Comparison of ENCODE assay signal across 15 cellular contexts in genomic region chr9:89380437-89381307, GRCh38.
A peak's percentile ranks its signal among the peaks of the same experiment; 100 is the strongest.
DNase-seq lines count a peak whose midpoint lies in the region; ATAC-seq, FAIRE-seq and TF ChIP-seq lines count a peak whose summit lies in the region.
"Had no signal": no experiment of that assay in that cellular context is flagged by ENCODE, and none has a peak within 500 bp of the region (broad histone marks: within the 10 kb centered on the region; RNA-seq: fewer than 3 reads in every experiment).

No MANE protein-coding gene starts in this region.

- no peaks in the 10 kb centered on the region for H3K27me3 Mint-ChIP-seq in T-helper 1 cell treated with Interleukin-12 subunit alpha and Interleukin-12 subunit beta and Interleukin-4 antibody, amounts not matched to agents 30 μg/mL and 1 μg/mL, for 36 hours (ENCODE audit: low read depth)
- H3K27me3 Mint-ChIP-seq in nephron progenitor cell (ENCODE audit: low read depth, poor library complexity), result peaks cover 7% of the 10 kb centered on the region

- H3K4me3 Mint-ChIP-seq in T-helper 1 cell treated with Interleukin-12 subunit alpha and Interleukin-12 subunit beta and Interleukin-4 antibody, amounts not matched to agents 30 μg/mL and 1 μg/mL, for 36 hours, result no peak overlapping the region
- no peak overlapping the region for H3K4me3 Mint-ChIP-seq in nephron progenitor cell

- H3K4me1 Mint-ChIP-seq in T-helper 1 cell treated with Interleukin-12 subunit alpha and Interleukin-12 subunit beta and Interleukin-4 antibody, amounts not matched to agents 30 μg/mL and 1 μg/mL, for 36 hours (ENCODE audit: low read depth), result peaks cover 47% of the 10 kb centered on the region
- H3K4me1 Mint-ChIP-seq in nephron progenitor cell, result peaks cover 67% of the 10 kb centered on the region

- FAIRE-seq in kidney (lab: Jason Lieb, UNC), result no peak
- FAIRE-seq: A204.1 had no signal

- H3K4me1 ChIP-seq in kidney (ENCODE audit: control insufficient read depth in 1 of 2, insufficient read depth in 1 of 2, low read depth in 1 of 2, low read length in 2 of 2), result peaks cover 7 to 14% of the 10 kb centered on the region in 2 donors
- H3K4me1 ChIP-seq: adrenal gland, HAP-1 had no signal

- TF ChIP-seq CTCF in nephron progenitor cell (IDR thresholded peaks at IDR 0.05) (no peak), kidney (IDR thresholded peaks at IDR 0.05; ENCODE audit: borderline replicate concordance, extremely low read depth, insufficient read depth) (no peak)

- H3K9ac ChIP-seq in kidney (ENCODE audit: low read length in 2 of 2), result peak overlapping the region in 1 of 2 donors; percentile 26

- DNase-seq in T-helper 1 cell, result no peak
- peak; percentile 24 to 50 for DNase-seq in NCI-H187 (lab: John Stamatoyannopoulos, UW)
- peak; percentile 32 for DNase-seq in astrocyte of the hippocampus (ENCODE audit: low read depth, low spot score)
- DNase-seq in nephron progenitor cell, result no peak
- DNase-seq in NCI-H1930 (lab: John Stamatoyannopoulos, UW), result no peak
- DNase-seq in kidney, result no peak
- DNase-seq: adrenal gland, hippocampal formation, NCI-H2029 treated with DMSO at 0.1 percent for 48 hours, NCI-H774, T1000 had no signal

- no peak for ATAC-seq in HG02759 (IDR thresholded peaks at IDR 0.05; ENCODE audit: unreplicated experiment)

- H3K27ac ChIP-seq in kidney (ENCODE audit: low read depth in 2 of 2, low read length in 2 of 2), result peak overlapping the region in 1 of 2 donors; percentile 32
- H3K27ac ChIP-seq: adrenal gland had no signal

- H3K9me3 Mint-ChIP-seq in T-helper 1 cell treated with Interleukin-12 subunit alpha and Interleukin-12 subunit beta and Interleukin-4 antibody, amounts not matched to agents 30 μg/mL and 1 μg/mL, for 36 hours, result no peaks in the 10 kb centered on the region
- H3K9me3 Mint-ChIP-seq in nephron progenitor cell, result no peaks in the 10 kb centered on the region

- peaks cover 14 to 43% of the 10 kb centered on the region in 2 donors for H3K36me3 ChIP-seq in kidney (ENCODE audit: control insufficient read depth in 1 of 2, insufficient read depth in 2 of 2, low read length in 2 of 2)
- H3K36me3 ChIP-seq: HAP-1 had no signal

- intact Hi-C loops in kidney (cut with DNase I), result no loop called here

- H3K27ac Mint-ChIP-seq in T-helper 1 cell treated with Interleukin-12 subunit alpha and Interleukin-12 subunit beta and Interleukin-4 antibody, amounts not matched to agents 30 μg/mL and 1 μg/mL, for 36 hours, result peak overlapping the region; percentile 31
- H3K27ac Mint-ChIP-seq in nephron progenitor cell, result peak overlapping the region; percentile 69

- no peaks in the 10 kb centered on the region for H3K9me3 ChIP-seq in kidney (ENCODE audit: control insufficient read depth in 1 of 2, low read length in 2 of 2)
- H3K9me3 ChIP-seq: adrenal gland, HAP-1 had no signal

- H3K36me3 Mint-ChIP-seq in T-helper 1 cell treated with Interleukin-12 subunit alpha and Interleukin-12 subunit beta and Interleukin-4 antibody, amounts not matched to agents 30 μg/mL and 1 μg/mL, for 36 hours (ENCODE audit: low read depth), result peaks cover 72% of the 10 kb centered on the region
- peaks cover 52% of the 10 kb centered on the region for H3K36me3 Mint-ChIP-seq in nephron progenitor cell (ENCODE audit: low read depth)

- H3K4me3 ChIP-seq in kidney (ENCODE audit: low read length in 2 of 2), result no peak overlapping the region
- H3K4me3 ChIP-seq: adrenal gland, HAP-1 had no signal

Comparison
In these comparisons a context has a peak if more than half of its experiments do, and no peak if none do; other contexts are left out.
1. DNase-seq: peak in NCI-H187 (2 of 2) and astrocyte of the hippocampus (single experiment); none in T-helper 1 cell (0 of 5), nephron progenitor cell (single experiment), NCI-H1930 (0 of 2) and kidney (single experiment).